8 cellular contexts compared by ENCODE assay signal in the genomic region with DNA sequence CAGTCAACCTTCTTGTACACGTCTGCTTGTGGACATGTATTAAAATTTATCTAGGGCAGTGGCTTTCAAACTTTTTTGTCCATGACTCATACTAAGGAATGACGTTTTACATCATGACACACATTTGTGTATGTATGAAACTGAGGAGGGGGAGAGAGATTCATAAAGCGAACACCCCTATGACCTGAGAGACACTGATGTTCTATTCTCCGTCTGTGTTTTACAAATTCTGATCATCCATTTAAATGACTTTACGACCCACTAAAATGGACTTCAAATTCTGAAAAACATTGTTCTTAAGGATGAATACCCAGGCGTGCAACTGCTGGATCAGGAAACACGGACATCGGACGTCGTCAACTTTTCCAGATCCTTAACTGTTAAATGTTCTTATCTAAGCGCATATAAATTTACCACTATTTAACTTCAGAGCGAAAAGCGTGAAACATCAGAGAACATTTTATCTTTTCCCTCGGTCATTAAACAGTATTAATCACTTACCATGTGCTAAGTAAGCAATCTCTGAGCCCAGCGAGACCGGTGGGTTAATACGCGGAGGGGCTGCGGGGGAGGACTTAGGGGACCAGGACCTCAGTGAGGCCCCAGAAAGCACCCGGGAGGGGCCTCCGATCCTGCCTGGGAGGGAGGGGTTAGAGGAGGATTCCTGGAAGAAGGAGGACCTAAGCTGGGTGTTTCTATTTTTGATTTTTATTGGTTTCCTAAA. TPM values are rescaled to one million over a fixed set of nuclear protein-coding genes. Genes with fewer than 3 reads are reported as not detected.
DNase-seq lines count a peak whose midpoint lies in the region; ATAC-seq and TF ChIP-seq lines count a peak whose summit lies in the region.

No MANE protein-coding gene starts in this region.

- H3K9ac ChIP-seq in SK-N-MC (ENCODE audit: insufficient read length): peak overlapping the region; percentile 73

- H3K27ac ChIP-seq in SK-N-MC (no peak overlapping the region), esophagus squamous epithelium (peak overlapping the region; percentile 73 to 87 (median 82))

- no peak overlapping the region for H3K4me3 ChIP-seq in H7 (ENCODE audit: insufficient read depth, low read depth, low read length)
- peak overlapping the region; percentile 74 for H3K4me3 ChIP-seq in SK-N-MC
- H3K4me3 ChIP-seq in esophagus squamous epithelium: peak overlapping the region; percentile 58 to 81 (median 70)

- ATAC-seq in GM18520 (IDR thresholded peaks at IDR 0.05; ENCODE audit: unreplicated experiment) (no peak), GM21390 (IDR thresholded peaks at IDR 0.05; ENCODE audit: unreplicated experiment) (no peak)

- intact Hi-C loops in esophagus squamous epithelium (cut with DNase I): no loop called here

- H3K4me1 ChIP-seq in esophagus squamous epithelium: peaks cover 0 to 11% (median 0%) of the 10 kb centered on the region in 3 donors

- H3K9me3 ChIP-seq in SK-N-MC (ENCODE audit: low read depth, low read length): no peaks in the 10 kb centered on the region
- H3K9me3 ChIP-seq in esophagus squamous epithelium: no peaks in the 10 kb centered on the region

- no peak for TF ChIP-seq CTCF in esophagus squamous epithelium (IDR thresholded peaks at IDR 0.05)

- no peaks in the 10 kb centered on the region for H3K36me3 ChIP-seq in H7 (replicated peaks; ENCODE audit: control insufficient read depth, insufficient read depth, low read length)
- H3K36me3 ChIP-seq in SK-N-MC (ENCODE audit: insufficient read depth, low read length): no peaks in the 10 kb centered on the region
- H3K36me3 ChIP-seq in esophagus squamous epithelium: no peaks in the 10 kb centered on the region

- DNase-seq in H7: peak; percentile 50
- no peak for DNase-seq in SK-N-MC (ENCODE audit: low read depth, low spot score)
- no peak for DNase-seq in esophagus squamous epithelium (lab: John Stamatoyannopoulos, UW)
- peak; percentile 28 for DNase-seq in non-pigmented ciliary epithelial cell (ENCODE audit: low read depth)
- DNase-seq in occipital lobe (lab: John Stamatoyannopoulos, UW): no peak
- no peak for DNase-seq in NCI-H2107 treated with DMSO at 0.1 percent for 48 hours (lab: John Stamatoyannopoulos, UW; ENCODE audit: unreplicated experiment)

- peaks cover 44% of the 10 kb centered on the region for H3K27me3 ChIP-seq in H7 (ENCODE audit: control insufficient read depth, insufficient read depth, low read length)
- H3K27me3 ChIP-seq in esophagus squamous epithelium: no peaks in the 10 kb centered on the region

- no peak for TF ChIP-seq POLR2A in esophagus squamous epithelium (IDR thresholded peaks at IDR 0.05)

- WGBS in esophagus squamous epithelium, 2 donors: 49 to 55% methylated on average over 21 of the region's 21 CpGs

RNA-seq across cellular contexts. Expression of a gene that starts 1.2 kb away (rescaled TPM):
- total RNA-seq in H7 (2014; rRNA removed; shearing (Covaris generic)): 0.07 and 1.7 TPM in 2 replicates
- total RNA-seq in esophagus squamous epithelium (10 to 100 TPM; 14.2 to 25.4 (median 15.8) TPM), occipital lobe (16.2 TPM)

Comparison
In these comparisons a context has a peak if more than half of its experiments do, and no peak if none do; other contexts are left out.
1. DNase-seq: peak in H7 (single experiment) and non-pigmented ciliary epithelial cell (single experiment); none in SK-N-MC (single experiment), esophagus squamous epithelium (single experiment), occipital lobe (single experiment) and NCI-H2107 treated with DMSO at 0.1 percent for 48 hours (single experiment).